In genomic region chr20:44274303-44275017, GRCh38 we compare ENCODE assay signal across 31 cellular contexts. TPM values are rescaled to one million over a fixed set of nuclear protein-coding genes. Genes with fewer than 3 reads are reported as not detected.
"Had no signal": no experiment of that assay in that cellular context is flagged by ENCODE, and none has a peak within 500 bp of the region (broad histone marks: within the 10 kb centered on the region; RNA-seq: fewer than 3 reads in every experiment).

No MANE protein-coding gene starts in this region.

- H3K36me3 ChIP-seq: neutrophil, pancreas, vagina had no signal

- H3K27ac ChIP-seq: neutrophil, pancreas, psoas muscle, stomach, thoracic aorta, thyroid gland, tibial nerve, upper lobe of left lung, vagina had no signal

- DNase-seq: naive B cell; naive thymus-derived CD8-positive, alpha-beta T cell; nephron progenitor cell; nucleus accumbens; pancreas; psoas muscle; right cardiac atrium; small intestine; stimulated activated CD4-positive, alpha-beta T cell treated with anti-CD3 and anti-CD28 coated beads, Interleukin-15, amount 100 ng/mL, for 24 hours; stimulated activated CD4-positive, alpha-beta T cell treated with anti-CD3 and anti-CD28 coated beads, Interleukin-2, amount 100 ng/mL, for 24 hours; stimulated activated CD4-positive, alpha-beta T cell treated with anti-CD3 and anti-CD28 coated beads, Interleukin-2, amount 100 ng/mL, for 48 hours; stimulated activated CD4-positive, alpha-beta T cell treated with anti-CD3 and anti-CD28 coated beads, Interleukin-4, amount 100 ng/mL, for 24 hours; stimulated activated naive B cell treated with anti-CD40 and anti-IgM and Interleukin-4, amounts not matched to agents 10 μg/mL and 1 μg/mL and 100 μg/mL, for 72 hours; stimulated activated naive CD4-positive, alpha-beta T cell treated with Interleukin-2 at 50 U/mL for 16 hours; stomach; thyroid gland; trophoblast cell; upper lobe of left lung had no signal

- H3K4me3 ChIP-seq: pancreas, psoas muscle, stomach, thoracic aorta, thyroid gland, tibial nerve, upper lobe of left lung, vagina had no signal

- ATAC-seq: naive thymus-derived CD8-positive, alpha-beta T cell; pancreas; psoas muscle; right cardiac atrium; sciatic nerve had no signal

- H3K27me3 ChIP-seq: neutrophil, pancreas, stomach, thyroid gland, tibial nerve, upper lobe of left lung, vagina had no signal

- H3K9me3 ChIP-seq: neutrophil, pancreas, psoas muscle, stomach, thoracic aorta, thyroid gland, upper lobe of left lung, vagina had no signal

- FAIRE-seq: pancreas, small intestine, urothelium cell line had no signal

- H3K4me1 ChIP-seq: pancreas, psoas muscle, stomach, thyroid gland, tibial nerve, upper lobe of left lung, vagina had no signal

RNA-seq across cellular contexts. Expression of gene GDAP1L1, which starts 27.4 kb away (rescaled TPM):
- total RNA-seq: naive thymus-derived CD8-positive, alpha-beta T cell; natural killer cell treated with Interleukin-12 subunit alpha and Interleukin-12 subunit beta and Interleukin-15 and Interleukin-18, amount 100 ng/mL, for 72 hours; omental fat pad; osteocyte; psoas muscle; renal cortical epithelial cell; sciatic nerve; skeletal muscle tissue; subcutaneous adipose tissue; thoracic aorta; tibial nerve; upper lobe of left lung; ureter; vagina had no signal
- polyA plus RNA-seq: naive thymus-derived CD8-positive, alpha-beta T cell had no signal
